10 cellular contexts compared by ENCODE assay signal in the genomic region with DNA sequence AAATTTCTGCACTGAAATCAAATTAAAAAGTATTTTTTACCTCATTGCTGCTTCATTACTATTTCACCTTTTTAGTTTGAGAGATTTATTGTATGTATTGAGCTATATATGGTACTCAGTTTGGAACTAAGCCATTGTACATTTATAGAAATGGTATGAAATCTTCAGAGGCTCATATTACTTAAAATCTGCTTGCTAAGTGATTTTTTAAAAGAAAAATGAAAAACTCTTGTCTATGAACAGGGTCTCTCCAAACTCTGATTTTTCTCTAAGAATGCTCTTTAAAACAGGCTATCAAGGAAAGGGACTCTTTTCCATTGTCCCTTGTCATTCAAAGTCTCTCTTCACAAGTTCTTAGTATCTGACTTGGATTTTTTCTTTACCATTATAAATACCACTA.
"Had no signal": no experiment of that assay in that cellular context is flagged by ENCODE, and none has a peak within 500 bp of the region (broad histone marks: within the 10 kb centered on the region; RNA-seq: fewer than 3 reads in every experiment).

No MANE protein-coding gene starts in this region.

- H3K4me1 Mint-ChIP-seq: activated T-helper 17 cell treated with anti-CD3 and anti-CD28 coated beads, Interleukin-2, amount 50 U/mL, for 72 hours; natural killer cell had no signal

- H3K27me3 ChIP-seq: transverse colon had no signal

- H3K9me3 Mint-ChIP-seq: activated T-helper 17 cell treated with anti-CD3 and anti-CD28 coated beads, Interleukin-2, amount 50 U/mL, for 72 hours; natural killer cell had no signal

- H3K36me3 ChIP-seq: left ventricle myocardium inferior, transverse colon had no signal

- ATAC-seq: activated CD4-positive, CD25-positive, alpha-beta regulatory T cell treated with anti-CD3 and anti-CD28 coated beads, Interleukin-2, amount 50 U/mL, for 24 hours; activated T-helper 17 cell treated with anti-CD3 and anti-CD28 coated beads, Interleukin-2, amount 50 U/mL, for 72 hours; stimulated activated naive CD8-positive, alpha-beta T cell treated with anti-CD3 and anti-CD28 coated beads, Interleukin-15, Interleukin-2, amounts not matched to agents 100 U/mL and 50 U/mL, for 24 hours had no signal

- H3K4me3 Mint-ChIP-seq: activated T-helper 17 cell treated with anti-CD3 and anti-CD28 coated beads, Interleukin-2, amount 50 U/mL, for 72 hours; natural killer cell had no signal

- H3K9me3 ChIP-seq: left ventricle myocardium inferior, transverse colon had no signal

- DNase-seq: activated naive CD4-positive, alpha-beta T cell treated with Interleukin-2 at 50 U/mL for 16 hours; aorta; left ventricle myocardium inferior; natural killer cell; nucleus accumbens; stimulated activated naive CD8-positive, alpha-beta T cell treated with anti-CD3 and anti-CD28 coated beads, Interleukin-15, Interleukin-2, amounts not matched to agents 100 U/mL and 50 U/mL, for 24 hours; T1000; transverse colon had no signal

- H3K36me3 Mint-ChIP-seq: natural killer cell had no signal

- H3K27ac ChIP-seq: left ventricle myocardium inferior, transverse colon had no signal

- H3K27ac Mint-ChIP-seq: activated T-helper 17 cell treated with anti-CD3 and anti-CD28 coated beads, Interleukin-2, amount 50 U/mL, for 72 hours; natural killer cell had no signal

- H3K4me1 ChIP-seq: left ventricle myocardium inferior had no signal

- H3K4me3 ChIP-seq: left ventricle myocardium inferior, transverse colon had no signal
